1 cellular context compared by ENCODE assay signal in genomic region chr12:96494154-96494553, GRCh38. TPM values are rescaled to one million over a fixed set of nuclear protein-coding genes. Genes with fewer than 3 reads are reported as not detected.
"Had no signal": no experiment of that assay in that cellular context is flagged by ENCODE, and none has a peak within 500 bp of the region (broad histone marks: within the 10 kb centered on the region; RNA-seq: fewer than 3 reads in every experiment).

No MANE protein-coding gene starts in this region.

RNA-seq across cellular contexts. Expression of gene CFAP54, which starts 4.8 kb away (rescaled TPM):
- polyA plus RNA-seq: naive thymus-derived CD8-positive, alpha-beta T cell had no signal
